ENCODE assay signal across 1 cellular context in genomic region chr18:35580748-35581534, GRCh38.
TF ChIP-seq lines count a peak whose summit lies in the region.

No MANE protein-coding gene starts in this region.

TF ChIP-seq in HepG2, 621 proteins besides CTCF, POLR2A, EP300 and RAD21 (continued from another document and continues in another):
- TF ChIP-seq, protein P1, sequence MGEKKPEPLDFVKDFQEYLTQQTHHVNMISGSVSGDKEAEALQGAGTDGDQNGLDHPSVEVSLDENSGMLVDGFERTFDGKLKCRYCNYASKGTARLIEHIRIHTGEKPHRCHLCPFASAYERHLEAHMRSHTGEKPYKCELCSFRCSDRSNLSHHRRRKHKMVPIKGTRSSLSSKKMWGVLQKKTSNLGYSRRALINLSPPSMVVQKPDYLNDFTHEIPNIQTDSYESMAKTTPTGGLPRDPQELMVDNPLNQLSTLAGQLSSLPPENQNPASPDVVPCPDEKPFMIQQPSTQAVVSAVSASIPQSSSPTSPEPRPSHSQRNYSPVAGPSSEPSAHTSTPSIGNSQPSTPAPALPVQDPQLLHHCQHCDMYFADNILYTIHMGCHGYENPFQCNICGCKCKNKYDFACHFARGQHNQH (CRISPR knock-in tag; IDR thresholded peaks at IDR 0.05): no peak
- TF ChIP-seq NR2F6 (IDR thresholded peaks at IDR 0.05) (no peak), NR2F6 (CRISPR knock-in tag; IDR thresholded peaks at IDR 0.05) (no peak), THAP11 (CRISPR knock-in tag; IDR thresholded peaks at IDR 0.05) (no peak), BORCS8-MEF2B (CRISPR knock-in tag; IDR thresholded peaks at IDR 0.05) (no peak; the same call in 1 of the 2 replicates), AGO1 (IDR thresholded peaks at IDR 0.05; ENCODE audit: low read depth, low read length, poor library complexity, severe bottlenecking) (no peak), ZFP41 (CRISPR knock-in tag; IDR thresholded peaks at IDR 0.05; ENCODE audit: borderline replicate concordance) (no peak), HNRNPK (IDR thresholded peaks at IDR 0.05; ENCODE audit: low read depth, low read length, poor library complexity, severe bottlenecking) (no peak), ZNF34 (CRISPR knock-in tag; IDR thresholded peaks at IDR 0.05; ENCODE audit: borderline replicate concordance) (no peak), KDM4B (CRISPR knock-in tag; IDR thresholded peaks at IDR 0.05) (no peak), ZNF749 (CRISPR knock-in tag; IDR thresholded peaks at IDR 0.05; ENCODE audit: borderline replicate concordance) (0 out of 2 replicates have a peak, but pooled peaks have one; percentile 39), MED1 (CRISPR knock-in tag; IDR thresholded peaks at IDR 0.05) (no peak), PHF5A (CRISPR knock-in tag; IDR thresholded peaks at IDR 0.05; ENCODE audit: low read depth, unreplicated experiment) (no peak), ZNF574 (CRISPR knock-in tag; IDR thresholded peaks at IDR 0.05) (peak; percentile 59; the same call in 1 of the 2 replicates), BRCA1 (CRISPR knock-in tag; IDR thresholded peaks at IDR 0.05) (no peak), HNRNPH1 (optimal IDR thresholded peaks at IDR 0.05; ENCODE audit: low read depth, low read length) (no peak), HIC2 (CRISPR knock-in tag; IDR thresholded peaks at IDR 0.05; ENCODE audit: low read depth) (no peak), ZMYM3 (CRISPR knock-in tag; IDR thresholded peaks at IDR 0.05) (no peak), SMC3 (IDR thresholded peaks at IDR 0.05; ENCODE audit: low read length) (no peak), ZNF780A (CRISPR knock-in tag; IDR thresholded peaks at IDR 0.05) (no peak), ZNF329 (CRISPR knock-in tag; IDR thresholded peaks at IDR 0.05; ENCODE audit: low read depth) (no peak), ZFYVE20 (CRISPR knock-in tag; IDR thresholded peaks at IDR 0.05; ENCODE audit: borderline replicate concordance, low read depth) (no peak), GTF3A (CRISPR knock-in tag; conservative IDR thresholded peaks at IDR 0.05) (no peak), ZNF784 (CRISPR knock-in tag; IDR thresholded peaks at IDR 0.05; ENCODE audit: borderline replicate concordance) (no peak), ZFP62 (CRISPR knock-in tag; IDR thresholded peaks at IDR 0.05) (no peak), BHLHE40 (IDR thresholded peaks at IDR 0.05; ENCODE audit: low read length) (no peak), ARNT (IDR thresholded peaks at IDR 0.05) (no peak), PHB2 (IDR thresholded peaks at IDR 0.05; ENCODE audit: partially characterized antibody) (no peak), ZNF121 (CRISPR knock-in tag; IDR thresholded peaks at IDR 0.05) (no peak), TFE3 (CRISPR knock-in tag; IDR thresholded peaks at IDR 0.05) (no peak), ZBTB34 (CRISPR knock-in tag; IDR thresholded peaks at IDR 0.05) (no peak), ZNF33A (CRISPR knock-in tag; IDR thresholded peaks at IDR 0.05; ENCODE audit: borderline replicate concordance) (no peak), ISL2 (CRISPR knock-in tag; IDR thresholded peaks at IDR 0.05) (no peak), IRF9 (CRISPR knock-in tag; IDR thresholded peaks at IDR 0.05; ENCODE audit: borderline replicate concordance) (no peak), ZNF256 (CRISPR knock-in tag; conservative IDR thresholded peaks at IDR 0.05) (no peak)
- TF ChIP-seq, protein P2, sequence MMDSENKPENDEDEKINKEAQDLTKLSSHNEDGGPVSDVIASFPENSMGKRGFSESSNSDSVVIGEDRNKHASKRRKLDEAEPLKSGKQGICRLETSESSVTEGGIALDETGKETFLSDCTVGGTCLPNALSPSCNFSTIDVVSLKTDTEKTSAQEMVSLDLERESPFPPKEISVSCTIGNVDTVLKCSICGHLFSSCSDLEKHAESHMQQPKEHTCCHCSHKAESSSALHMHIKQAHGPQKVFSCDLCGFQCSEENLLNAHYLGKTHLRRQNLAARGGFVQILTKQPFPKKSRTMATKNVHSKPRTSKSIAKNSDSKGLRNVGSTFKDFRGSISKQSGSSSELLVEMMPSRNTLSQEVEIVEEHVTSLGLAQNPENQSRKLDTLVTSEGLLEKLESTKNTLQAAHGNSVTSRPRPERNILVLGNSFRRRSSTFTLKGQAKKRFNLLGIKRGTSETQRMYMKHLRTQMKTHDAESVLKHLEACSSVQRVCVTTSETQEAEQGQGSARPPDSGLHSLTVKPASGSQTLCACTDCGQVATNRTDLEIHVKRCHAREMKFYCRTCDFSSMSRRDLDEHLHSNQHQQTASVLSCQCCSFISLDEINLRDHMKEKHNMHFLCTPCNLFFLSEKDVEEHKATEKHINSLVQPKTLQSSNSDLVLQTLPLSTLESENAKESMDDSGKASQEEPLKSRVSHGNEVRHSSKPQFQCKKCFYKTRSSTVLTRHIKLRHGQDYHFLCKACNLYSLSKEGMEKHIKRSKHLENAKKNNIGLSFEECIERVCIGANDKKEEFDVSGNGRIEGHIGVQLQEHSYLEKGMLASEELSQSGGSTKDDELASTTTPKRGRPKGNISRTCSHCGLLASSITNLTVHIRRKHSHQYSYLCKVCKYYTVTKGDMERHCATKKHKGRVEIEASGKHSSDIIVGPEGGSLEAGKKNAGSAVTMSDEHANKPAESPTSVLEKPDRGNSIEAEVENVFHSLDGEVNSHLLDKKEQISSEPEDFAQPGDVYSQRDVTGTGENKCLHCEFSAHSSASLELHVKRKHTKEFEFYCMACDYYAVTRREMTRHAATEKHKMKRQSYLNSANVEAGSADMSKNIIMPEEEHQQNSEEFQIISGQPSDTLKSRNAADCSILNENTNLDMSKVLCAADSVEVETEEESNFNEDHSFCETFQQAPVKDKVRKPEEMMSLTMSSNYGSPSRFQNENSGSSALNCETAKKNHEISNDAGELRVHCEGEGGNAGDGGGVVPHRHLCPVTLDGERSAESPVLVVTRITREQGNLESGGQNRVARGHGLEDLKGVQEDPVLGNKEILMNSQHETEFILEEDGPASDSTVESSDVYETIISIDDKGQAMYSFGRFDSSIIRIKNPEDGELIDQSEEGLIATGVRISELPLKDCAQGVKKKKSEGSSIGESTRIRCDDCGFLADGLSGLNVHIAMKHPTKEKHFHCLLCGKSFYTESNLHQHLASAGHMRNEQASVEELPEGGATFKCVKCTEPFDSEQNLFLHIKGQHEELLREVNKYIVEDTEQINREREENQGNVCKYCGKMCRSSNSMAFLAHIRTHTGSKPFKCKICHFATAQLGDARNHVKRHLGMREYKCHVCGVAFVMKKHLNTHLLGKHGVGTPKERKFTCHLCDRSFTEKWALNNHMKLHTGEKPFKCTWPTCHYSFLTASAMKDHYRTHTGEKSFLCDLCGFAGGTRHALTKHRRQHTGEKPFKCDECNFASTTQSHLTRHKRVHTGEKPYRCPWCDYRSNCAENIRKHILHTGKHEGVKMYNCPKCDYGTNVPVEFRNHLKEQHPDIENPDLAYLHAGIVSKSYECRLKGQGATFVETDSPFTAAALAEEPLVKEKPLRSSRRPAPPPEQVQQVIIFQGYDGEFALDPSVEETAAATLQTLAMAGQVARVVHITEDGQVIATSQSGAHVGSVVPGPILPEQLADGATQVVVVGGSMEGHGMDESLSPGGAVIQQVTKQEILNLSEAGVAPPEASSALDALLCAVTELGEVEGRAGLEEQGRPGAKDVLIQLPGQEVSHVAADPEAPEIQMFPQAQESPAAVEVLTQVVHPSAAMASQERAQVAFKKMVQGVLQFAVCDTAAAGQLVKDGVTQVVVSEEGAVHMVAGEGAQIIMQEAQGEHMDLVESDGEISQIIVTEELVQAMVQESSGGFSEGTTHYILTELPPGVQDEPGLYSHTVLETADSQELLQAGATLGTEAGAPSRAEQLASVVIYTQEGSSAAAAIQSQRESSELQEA (CRISPR knock-in tag; IDR thresholded peaks at IDR 0.05; ENCODE audit: not compliant biosample characterization): no peak
- TF ChIP-seq, protein P3, sequence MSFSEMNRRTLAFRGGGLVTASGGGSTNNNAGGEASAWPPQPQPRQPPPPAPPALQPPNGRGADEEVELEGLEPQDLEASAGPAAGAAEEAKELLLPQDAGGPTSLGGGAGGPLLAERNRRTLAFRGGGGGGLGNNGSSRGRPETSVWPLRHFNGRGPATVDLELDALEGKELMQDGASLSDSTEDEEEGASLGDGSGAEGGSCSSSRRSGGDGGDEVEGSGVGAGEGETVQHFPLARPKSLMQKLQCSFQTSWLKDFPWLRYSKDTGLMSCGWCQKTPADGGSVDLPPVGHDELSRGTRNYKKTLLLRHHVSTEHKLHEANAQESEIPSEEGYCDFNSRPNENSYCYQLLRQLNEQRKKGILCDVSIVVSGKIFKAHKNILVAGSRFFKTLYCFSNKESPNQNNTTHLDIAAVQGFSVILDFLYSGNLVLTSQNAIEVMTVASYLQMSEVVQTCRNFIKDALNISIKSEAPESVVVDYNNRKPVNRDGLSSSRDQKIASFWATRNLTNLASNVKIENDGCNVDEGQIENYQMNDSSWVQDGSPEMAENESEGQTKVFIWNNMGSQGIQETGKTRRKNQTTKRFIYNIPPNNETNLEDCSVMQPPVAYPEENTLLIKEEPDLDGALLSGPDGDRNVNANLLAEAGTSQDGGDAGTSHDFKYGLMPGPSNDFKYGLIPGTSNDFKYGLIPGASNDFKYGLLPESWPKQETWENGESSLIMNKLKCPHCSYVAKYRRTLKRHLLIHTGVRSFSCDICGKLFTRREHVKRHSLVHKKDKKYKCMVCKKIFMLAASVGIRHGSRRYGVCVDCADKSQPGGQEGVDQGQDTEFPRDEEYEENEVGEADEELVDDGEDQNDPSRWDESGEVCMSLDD (CRISPR knock-in tag; IDR thresholded peaks at IDR 0.05; ENCODE audit: borderline replicate concordance): no peak
- TF ChIP-seq, protein P4, sequence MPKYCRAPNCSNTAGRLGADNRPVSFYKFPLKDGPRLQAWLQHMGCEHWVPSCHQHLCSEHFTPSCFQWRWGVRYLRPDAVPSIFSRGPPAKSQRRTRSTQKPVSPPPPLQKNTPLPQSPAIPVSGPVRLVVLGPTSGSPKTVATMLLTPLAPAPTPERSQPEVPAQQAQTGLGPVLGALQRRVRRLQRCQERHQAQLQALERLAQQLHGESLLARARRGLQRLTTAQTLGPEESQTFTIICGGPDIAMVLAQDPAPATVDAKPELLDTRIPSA (CRISPR knock-in tag; IDR thresholded peaks at IDR 0.05; ENCODE audit: borderline replicate concordance): no peak
